23 cellular contexts compared by ENCODE assay signal in the genomic region with DNA sequence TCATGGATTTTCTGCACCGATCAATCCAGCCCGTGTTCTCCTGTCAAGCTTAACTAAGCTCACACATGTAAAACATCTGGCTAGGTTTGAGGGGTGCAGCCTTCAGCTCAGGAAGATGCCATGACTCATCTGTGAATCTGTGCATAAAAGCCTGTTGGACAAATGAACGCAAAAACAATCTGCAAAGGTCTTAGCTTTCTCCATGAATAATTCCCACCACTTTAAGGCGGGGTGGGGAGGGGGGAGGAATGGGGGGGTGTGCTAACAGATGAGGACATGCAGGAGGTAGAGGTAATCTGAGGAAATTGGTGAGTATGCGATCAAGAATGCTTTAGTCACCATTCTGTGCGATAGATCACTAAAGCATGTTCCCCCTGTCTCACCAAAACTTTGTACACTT. TPM values are rescaled to one million over a fixed set of nuclear protein-coding genes. Genes with fewer than 3 reads are reported as not detected.
A peak's percentile ranks its signal among the peaks of the same experiment; 100 is the strongest.
DNase-seq lines count a peak whose midpoint lies in the region; FAIRE-seq and TF ChIP-seq lines count a peak whose summit lies in the region.
"Had no signal": no experiment of that assay in that cellular context is flagged by ENCODE, and none has a peak within 500 bp of the region (broad histone marks: within the 10 kb centered on the region; RNA-seq: fewer than 3 reads in every experiment).

No MANE protein-coding gene starts in this region.

- no peak overlapping the region for H3K9ac ChIP-seq in astrocyte (ENCODE audit: low read length)

- H3K79me2 ChIP-seq in astrocyte (ENCODE audit: insufficient read depth, low read length): peaks cover 77% of the 10 kb centered on the region

- H3K9me3 Mint-ChIP-seq in MCF 10A (ENCODE audit: unreplicated experiment) (no peaks in the 10 kb centered on the region), astrocyte (ENCODE audit: unreplicated experiment) (no peaks in the 10 kb centered on the region)

- no peak for FAIRE-seq in astrocyte (lab: Jason Lieb, UNC)

- no peak overlapping the region for H3K4me3 ChIP-seq in breast epithelium
- no peak overlapping the region for H3K4me3 ChIP-seq in astrocyte (ENCODE audit: insufficient read depth, low read depth, low read length)
- no peak overlapping the region for H3K4me3 ChIP-seq in fibroblast of pulmonary artery (replicated peaks; ENCODE audit: low read depth, low read length)
- H3K4me3 ChIP-seq in skeletal muscle cell (ENCODE audit: low read depth, low read length): no peak overlapping the region
- no peak overlapping the region for H3K4me3 ChIP-seq in tibial nerve
- H3K4me3 ChIP-seq in Peyer's patch: no peak overlapping the region
- H3K4me3 ChIP-seq: cardiac muscle cell, gastrocnemius medialis, left ventricle myocardium inferior, right atrium auricular region, SJSA1, transverse colon had no signal

- H3K4me2 ChIP-seq in astrocyte (ENCODE audit: low read length): peak overlapping the region; percentile 39

- no peak for TF ChIP-seq EP300 in tibial nerve (IDR thresholded peaks at IDR 0.05)

- H3K36me3 Mint-ChIP-seq in MCF 10A (ENCODE audit: insufficient read depth, unreplicated experiment) (no peaks in the 10 kb centered on the region), astrocyte (ENCODE audit: low read depth, unreplicated experiment) (no peaks in the 10 kb centered on the region)
- H3K36me3 Mint-ChIP-seq: activated naive CD8-positive, alpha-beta T cell had no signal

- H3K4me1 ChIP-seq in breast epithelium (no peaks in the 10 kb centered on the region), astrocyte (ENCODE audit: insufficient read depth, low read length) (peaks cover 7% of the 10 kb centered on the region), tibial nerve (peaks cover 0 to 19% (median 0%) of the 10 kb centered on the region in 4 donors), Peyer's patch (peaks cover 0 to 4% (median 0%) of the 10 kb centered on the region in 4 donors)

- H3K27ac Mint-ChIP-seq in MCF 10A (ENCODE audit: low read depth, unreplicated experiment): peak overlapping the region; percentile 25
- H3K27ac Mint-ChIP-seq in astrocyte (ENCODE audit: unreplicated experiment): peak overlapping the region; percentile 71
- H3K27ac Mint-ChIP-seq: activated naive CD8-positive, alpha-beta T cell; activated T-helper 1 cell treated with anti-CD3 and anti-CD28 coated beads, Interleukin-12 subunit alpha, Interleukin-12 subunit beta, Interleukin-2, Interleukin-4 antibody, amounts not matched to agents 30 ng/mL and 10 ng/mL and 1 ng/mL, durations not matched to agents 14 hours and 24 hours and 36 hours had no signal

- intact Hi-C loops in MCF 10A (cut with micrococcal nuclease) (loop anchor here (5.0 kb wide), 1 partner anchor 439 kb away; no protein-coding TSS in a partner anchor), breast epithelium (cut with DNase I; ENCODE audit: low total_unique reads) (no loop called here)

- BruUV-seq in MCF 10A (replicated peaks; lab: Mats Ljungman, UMichigan): no TSS peak

- H3K4me1 Mint-ChIP-seq in MCF 10A (ENCODE audit: insufficient read depth, unreplicated experiment) (peaks cover 44% of the 10 kb centered on the region), astrocyte (ENCODE audit: low read depth, unreplicated experiment) (peaks cover 25% of the 10 kb centered on the region)

- DNase-seq in MCF 10A (ENCODE audit: unreplicated experiment) (peak; percentile 68), breast epithelium (ENCODE audit: low spot score in 2 of 2) (no peak), astrocyte (ENCODE audit: low read depth) (peak; percentile 72), fibroblast of pulmonary artery (ENCODE audit: low read depth) (peak; percentile 58), skeletal muscle cell (ENCODE audit: low read depth) (peak; percentile 75), tibial nerve (ENCODE audit: low spot score in 2 of 2) (no peak), NCI-H2171 (lab: John Stamatoyannopoulos, UW) (no peak), Peyer's patch (no peak)
- DNase-seq: effector CD4-positive, alpha-beta T cell; gastrocnemius medialis; H7; left ventricle myocardium inferior; NCI-H1105; NCI-H2107; NCI-H526 treated with DMSO at 0.1 percent for 48 hours; nucleus accumbens; stimulated activated naive CD4-positive, alpha-beta T cell; transverse colon had no signal

- H3K27me3 Mint-ChIP-seq in MCF 10A (ENCODE audit: insufficient read depth, unreplicated experiment): no peaks in the 10 kb centered on the region
- no peaks in the 10 kb centered on the region for H3K27me3 Mint-ChIP-seq in astrocyte (ENCODE audit: low read depth, unreplicated experiment)

- POLR2A ChIA-PET in MCF 10A (lab: Yijun Ruan, JAX): interaction anchor here (0.5 to 7.0 kb wide), 10 partner anchors 9 to 250 kb away, joined by 3 to 126 read pairs (median 4); a partner anchor contains a TSS

- TF ChIP-seq POLR2A in breast epithelium (IDR thresholded peaks at IDR 0.05) (no peak), tibial nerve (IDR thresholded peaks at IDR 0.05) (no peak), Peyer's patch (IDR thresholded peaks at IDR 0.05) (no peak)

- H2AFZ ChIP-seq in astrocyte (ENCODE audit: low read depth, low read length): no peak overlapping the region

- TF ChIP-seq CTCF in MCF 10A (IDR thresholded peaks at IDR 0.05; ENCODE audit: unreplicated experiment) (no peak), breast epithelium (IDR thresholded peaks at IDR 0.05) (no peak), astrocyte (IDR thresholded peaks at IDR 0.05; ENCODE audit: insufficient read depth, low read depth, low read length) (no peak), fibroblast of pulmonary artery (IDR thresholded peaks at IDR 0.05; ENCODE audit: low read length, missing control alignments) (no peak), tibial nerve (IDR thresholded peaks at IDR 0.05) (no peak), Peyer's patch (IDR thresholded peaks at IDR 0.05) (no peak)

- 82 to 85% methylated on average over 6 of the region's 6 CpGs for WGBS in tibial nerve, 2 donors

- H3K36me3 ChIP-seq in breast epithelium (no peaks in the 10 kb centered on the region), astrocyte (ENCODE audit: insufficient read depth, low read length) (no peaks in the 10 kb centered on the region), tibial nerve (no peaks in the 10 kb centered on the region), Peyer's patch (no peaks in the 10 kb centered on the region)
- H3K36me3 ChIP-seq: cardiac muscle cell, gastrocnemius medialis, left ventricle myocardium inferior, right atrium auricular region, SJSA1, transverse colon had no signal

- H3K27me3 ChIP-seq in breast epithelium (no peaks in the 10 kb centered on the region), astrocyte (ENCODE audit: insufficient read depth, low read length) (no peaks in the 10 kb centered on the region), tibial nerve (no peaks in the 10 kb centered on the region), Peyer's patch (no peaks in the 10 kb centered on the region)
- H3K27me3 ChIP-seq: cardiac muscle cell, gastrocnemius medialis, right atrium auricular region had no signal

- H3K9me3 ChIP-seq in breast epithelium: no peaks in the 10 kb centered on the region
- H3K9me3 ChIP-seq in astrocyte (ENCODE audit: insufficient read depth, low read depth, low read length): no peaks in the 10 kb centered on the region
- H3K9me3 ChIP-seq in tibial nerve: no peaks in the 10 kb centered on the region
- no peaks in the 10 kb centered on the region for H3K9me3 ChIP-seq in Peyer's patch
- H3K9me3 ChIP-seq: gastrocnemius medialis, left ventricle myocardium inferior, right atrium auricular region, SJSA1, transverse colon had no signal

- no peak overlapping the region for H3K27ac ChIP-seq in breast epithelium
- H3K27ac ChIP-seq in astrocyte (ENCODE audit: low read depth, low read length): no peak overlapping the region
- H3K27ac ChIP-seq in tibial nerve: no peak overlapping the region
- H3K27ac ChIP-seq in Peyer's patch: no peak overlapping the region
- H3K27ac ChIP-seq: cardiac muscle cell, gastrocnemius medialis, left ventricle myocardium inferior, right atrium auricular region, SJSA1, transverse colon had no signal

- H3K4me3 Mint-ChIP-seq in MCF 10A (ENCODE audit: unreplicated experiment) (peak overlapping the region; percentile 51), astrocyte (ENCODE audit: unreplicated experiment) (no peak overlapping the region)
- H3K4me3 Mint-ChIP-seq: activated naive CD8-positive, alpha-beta T cell; activated T-helper 1 cell treated with anti-CD3 and anti-CD28 coated beads, Interleukin-12 subunit alpha, Interleukin-12 subunit beta, Interleukin-2, Interleukin-4 antibody, amounts not matched to agents 30 ng/mL and 10 ng/mL and 1 ng/mL, durations not matched to agents 14 hours and 24 hours and 36 hours had no signal

- CTCF ChIA-PET in MCF 10A (lab: Yijun Ruan, JAX): interaction anchor here (1.0 to 1.7 kb wide), 3 partner anchors 207 to 346 kb away, joined by 3 to 5 read pairs (median 3); no protein-coding TSS in a partner anchor

- no peaks in the 10 kb centered on the region for H4K20me1 ChIP-seq in astrocyte (ENCODE audit: insufficient read depth, low read length)

RNA-seq across cellular contexts. Expression of a gene that starts 4.8 kb away (rescaled TPM):
- total RNA-seq in MCF 10A (2022) (28.0 and 31.4 TPM in 2 replicates), breast epithelium (10 to 100 TPM; 31.7 to 43.3 (median 41.9) TPM), astrocyte (31.4 and 32.2 TPM in 2 replicates), tibial nerve (10 to 100 TPM; 30.8 to 49.8 (median 37.2) TPM), Peyer's patch (10 to 100 TPM in 3 of 4 donors, 1 to 10 TPM in 1; 5.1 to 52.8 (median 15.5) TPM)

RNA-seq across cellular contexts. Expression of a gene that starts 5.1 kb away (rescaled TPM):
- total RNA-seq in MCF 10A (2022): 17.1 and 19.9 TPM in 2 replicates
- total RNA-seq in breast epithelium: 10 to 100 TPM; 30.8 to 38.3 (median 34.2) TPM
- 22.9 and 23.0 TPM in 2 replicates for total RNA-seq in astrocyte
- total RNA-seq in tibial nerve: 10 to 100 TPM; 16.5 to 25.8 (median 19.1) TPM
- total RNA-seq in Peyer's patch: 10 to 100 TPM; 18.3 to 25.6 (median 19.5) TPM

Comparison
In these comparisons a context has a peak if more than half of its experiments do, and no peak if none do; other contexts are left out.
1. DNase-seq: peak in MCF 10A (single experiment), astrocyte (single experiment), fibroblast of pulmonary artery (single experiment) and skeletal muscle cell (single experiment); none in breast epithelium (0 of 2), tibial nerve (0 of 2), NCI-H2171 (single experiment) and Peyer's patch (0 of 3).